ENCODE assay signal across 8 cellular contexts in genomic region chr1:150563340-150564038, GRCh38. TPM values are rescaled to one million over a fixed set of nuclear protein-coding genes. Genes with fewer than 3 reads are reported as not detected.
DNase-seq lines count a peak whose midpoint lies in the region; ATAC-seq, FAIRE-seq and TF ChIP-seq lines count a peak whose summit lies in the region.

No MANE protein-coding gene starts in this region.

- no peaks in the 10 kb centered on the region for H3K27me3 ChIP-seq in heart right ventricle
- H3K27me3 ChIP-seq in small intestine (ENCODE audit: control insufficient read depth in 2 of 2, insufficient read depth in 2 of 2, low read length in 2 of 2): no peaks in the 10 kb centered on the region

- H3K4me3 ChIP-seq in heart right ventricle (peak overlapping the region in 2 of 10 donors; percentile 61 to 64), small intestine (ENCODE audit: low read depth in 1 of 2, low read length in 2 of 2) (peak overlapping the region in 1 of 2 donors; percentile 5)

- FAIRE-seq in small intestine (lab: Jason Lieb, UNC): no peak

- ATAC-seq in activated CD4-positive, alpha-beta T cell treated with anti-CD3 and anti-CD28 coated beads for 36 hours: peak; percentile 25
- ATAC-seq in heart right ventricle: no peak

- intact Hi-C loops in activated CD4-positive, alpha-beta T cell treated with anti-CD3 and anti-CD28 coated beads for 36 hours (cut with DNase I, micrococcal nuclease): loop anchor here (2.0 to 10.0 kb wide), 12 partner anchors 76 to 764 kb away; partner anchors contain the start of genes ARNT (in 1 of the 2), CA14 (in 1 of the 2), CDC42SE1 (in 1 of the 2) and CTSS (in 1 of the 2)
- intact Hi-C loops in heart right ventricle (cut with DNase I): loop anchor here in 7 of 10 donors (5.0 to 10.0 kb wide), 6 partner anchors 54 to 251 kb away; partner anchors contain the start of genes GOLPH3L (in 2 of the 7) and CTSK (in 1 of the 7)

- H3K4me1 ChIP-seq in heart right ventricle (peaks cover 59 to 95% (median 88%) of the 10 kb centered on the region in 9 donors), small intestine (ENCODE audit: control insufficient read depth in 2 of 2, insufficient read depth in 1 of 2, low read depth in 1 of 2, low read length in 1 of 2) (peaks cover 7 to 33% of the 10 kb centered on the region in 2 donors)

- TF ChIP-seq CTCF in heart right ventricle (IDR thresholded peaks at IDR 0.05): no peak

- peak overlapping the region; percentile 81 for H3K4me3 Mint-ChIP-seq in activated CD4-positive, alpha-beta T cell treated with anti-CD3 and anti-CD28 coated beads for 36 hours

- H3K27ac ChIP-seq in heart right ventricle (peak overlapping the region; percentile 91 to 100 (median 100)), small intestine (ENCODE audit: low read depth in 1 of 2, low read length in 1 of 2) (peak overlapping the region; percentile 68 to 100)

- CTCF ChIA-PET in activated CD4-positive, alpha-beta T cell treated with anti-CD3 and anti-CD28 coated beads for 36 hours (lab: Charles Lee): interaction anchor here (1.2 to 26.4 kb wide), 3 partner anchors 13 to 57 kb away, joined by 3 to 461 read pairs (median 239); partner anchors contain the start of genes ENSA and MCL1

- H3K9me3 Mint-ChIP-seq in activated CD4-positive, alpha-beta T cell treated with anti-CD3 and anti-CD28 coated beads for 36 hours (ENCODE audit: low read depth): no peaks in the 10 kb centered on the region

- H3K4me1 Mint-ChIP-seq in activated CD4-positive, alpha-beta T cell treated with anti-CD3 and anti-CD28 coated beads for 36 hours: peaks cover 71% of the 10 kb centered on the region

- H3K27me3 Mint-ChIP-seq in activated CD4-positive, alpha-beta T cell treated with anti-CD3 and anti-CD28 coated beads for 36 hours: no peaks in the 10 kb centered on the region

- H3K9me3 ChIP-seq in heart right ventricle (no peaks in the 10 kb centered on the region), small intestine (ENCODE audit: control insufficient read depth, low read depth) (no peaks in the 10 kb centered on the region)

- H3K36me3 ChIP-seq in heart right ventricle (peaks cover 0 to 5% (median 0%) of the 10 kb centered on the region in 9 donors), small intestine (ENCODE audit: control insufficient read depth in 2 of 2, insufficient read depth in 2 of 2, low read length in 2 of 2) (no peaks in the 10 kb centered on the region)

- H3K36me3 Mint-ChIP-seq in activated CD4-positive, alpha-beta T cell treated with anti-CD3 and anti-CD28 coated beads for 36 hours (ENCODE audit: low read depth): peaks cover 7% of the 10 kb centered on the region

- H3K27ac Mint-ChIP-seq in activated CD4-positive, alpha-beta T cell treated with anti-CD3 and anti-CD28 coated beads for 36 hours: peak overlapping the region; percentile 99

- POLR2A ChIA-PET in activated CD4-positive, alpha-beta T cell treated with anti-CD3 and anti-CD28 coated beads for 36 hours (lab: Charles Lee): interaction anchor here (0.6 to 7.7 kb wide), 16 partner anchors 12 to 894 kb away, joined by 3 to 333 read pairs (median 4); partner anchors contain the start of genes ENSA and MCL1

- WGBS in heart right ventricle, 2 donors: 24 to 31% methylated on average over 4 of the region's 4 CpGs
- WGBS in small intestine, 3 donors: 17 to 27% (median 19%) methylated on average over 4 of the region's 4 CpGs

- DNase-seq in activated CD4-positive, alpha-beta T cell treated with anti-CD3 and anti-CD28 coated beads for 36 hours: peak; percentile 68
- DNase-seq in activated CD4-positive, alpha-beta T cell treated with anti-CD3 and anti-CD28 coated beads for 1 hour: no peak
- peak; percentile 77 for DNase-seq in M059J (ENCODE audit: low read depth)
- peak; percentile 40 for DNase-seq in activated naive CD4-positive, alpha-beta T cell treated with Interleukin-2 at 50 U/mL for 16 hours
- DNase-seq in heart right ventricle: no peak
- peak; percentile 62 for DNase-seq in small intestine
- no peak for DNase-seq in SW 1271 (lab: John Stamatoyannopoulos, UW)
- no peak for DNase-seq in NK-92 treated with Interleukin-12 subunit alpha and Interleukin-12 subunit beta, amount 100 ng/mL, for 24 hours (lab: John Stamatoyannopoulos, UW)

RNA-seq across cellular contexts. Expression of gene ADAMTSL4, which starts 14.3 kb away (rescaled TPM):
- under 1 TPM; 0.28 to 0.59 TPM for total RNA-seq in activated CD4-positive, alpha-beta T cell treated with anti-CD3 and anti-CD28 coated beads for 36 hours
- total RNA-seq in M059J (2014; rRNA removed; shearing (Covaris generic)): 1.2 and 2.0 TPM in 2 replicates
- total RNA-seq in heart right ventricle: 10 to 100 TPM; 22.2 to 86.5 (median 40.7) TPM
- polyA plus RNA-seq in heart right ventricle (10 to 100 TPM; 46.6 to 71.4 TPM), small intestine (10 to 100 TPM in 1 of 3 donors, under 1 TPM in 2; 0.27 to 16.1 (median 0.45) TPM)

RNA-seq across cellular contexts. Expression of gene MCL1, which starts 15.9 kb away (rescaled TPM):
- 100 to 1,000 TPM; 185 to 265 TPM for total RNA-seq in activated CD4-positive, alpha-beta T cell treated with anti-CD3 and anti-CD28 coated beads for 36 hours
- total RNA-seq in M059J (2014; rRNA removed; shearing (Covaris generic)): 130 and 216 TPM in 2 replicates
- 100 to 1,000 TPM in 8 of 10 donors, 10 to 100 TPM in 2; 76.4 to 155 (median 122) TPM for total RNA-seq in heart right ventricle
- polyA plus RNA-seq in heart right ventricle (10 to 100 TPM; 54.3 to 77.7 TPM), small intestine (100 to 1,000 TPM in 2 of 3 donors, 10 to 100 TPM in 1; 87.0 to 110 (median 101) TPM)

RNA-seq across cellular contexts. Expression of gene FALEC, which starts 47.9 kb away (rescaled TPM):
- total RNA-seq in activated CD4-positive, alpha-beta T cell treated with anti-CD3 and anti-CD28 coated beads for 36 hours: under 1 TPM in 1 of 2 experiments, not detected in 1; 0.34 TPM
- total RNA-seq in M059J (2014; rRNA removed; shearing (Covaris generic)): not detected in 2 replicates
- total RNA-seq in heart right ventricle: under 1 TPM in 2 of 10 donors, not detected in 8; 0.46 to 0.60 TPM
- polyA plus RNA-seq in heart right ventricle: not detected
- polyA plus RNA-seq in small intestine: under 1 TPM in 1 of 3 donors, not detected in 2; 0.24 TPM

RNA-seq across cellular contexts. Expression of gene ECM1, which starts 55.6 kb away (rescaled TPM):
- 1 to 10 TPM in 1 of 2 experiments, under 1 TPM in 1; 0.96 to 1.2 TPM for total RNA-seq in activated CD4-positive, alpha-beta T cell treated with anti-CD3 and anti-CD28 coated beads for 36 hours
- 50.2 and 55.8 TPM in 2 replicates for total RNA-seq in M059J (2014; rRNA removed; shearing (Covaris generic))
- 10 to 100 TPM in 8 of 10 donors, 1 to 10 TPM in 2; 5.8 to 26.3 (median 12.8) TPM for total RNA-seq in heart right ventricle
- polyA plus RNA-seq in heart right ventricle: 10 to 100 TPM; 24.7 to 28.2 TPM
- 1 to 10 TPM in 2 of 3 donors, under 1 TPM in 1; 0.89 to 8.3 (median 1.9) TPM for polyA plus RNA-seq in small intestine

Comparison
In these comparisons a context has a peak if more than half of its experiments do, and no peak if none do; other contexts are left out.
1. DNase-seq: peak in activated CD4-positive, alpha-beta T cell treated with anti-CD3 and anti-CD28 coated beads for 36 hours (single experiment), M059J (single experiment), activated naive CD4-positive, alpha-beta T cell treated with Interleukin-2 at 50 U/mL for 16 hours (single experiment) and small intestine (single experiment); none in activated CD4-positive, alpha-beta T cell treated with anti-CD3 and anti-CD28 coated beads for 1 hour (single experiment), heart right ventricle (0 of 2), SW 1271 (0 of 2) and NK-92 treated with Interleukin-12 subunit alpha and Interleukin-12 subunit beta, amount 100 ng/mL, for 24 hours (single experiment).